Comparison of ENCODE assay signal across 13 cellular contexts in the genomic region with DNA sequence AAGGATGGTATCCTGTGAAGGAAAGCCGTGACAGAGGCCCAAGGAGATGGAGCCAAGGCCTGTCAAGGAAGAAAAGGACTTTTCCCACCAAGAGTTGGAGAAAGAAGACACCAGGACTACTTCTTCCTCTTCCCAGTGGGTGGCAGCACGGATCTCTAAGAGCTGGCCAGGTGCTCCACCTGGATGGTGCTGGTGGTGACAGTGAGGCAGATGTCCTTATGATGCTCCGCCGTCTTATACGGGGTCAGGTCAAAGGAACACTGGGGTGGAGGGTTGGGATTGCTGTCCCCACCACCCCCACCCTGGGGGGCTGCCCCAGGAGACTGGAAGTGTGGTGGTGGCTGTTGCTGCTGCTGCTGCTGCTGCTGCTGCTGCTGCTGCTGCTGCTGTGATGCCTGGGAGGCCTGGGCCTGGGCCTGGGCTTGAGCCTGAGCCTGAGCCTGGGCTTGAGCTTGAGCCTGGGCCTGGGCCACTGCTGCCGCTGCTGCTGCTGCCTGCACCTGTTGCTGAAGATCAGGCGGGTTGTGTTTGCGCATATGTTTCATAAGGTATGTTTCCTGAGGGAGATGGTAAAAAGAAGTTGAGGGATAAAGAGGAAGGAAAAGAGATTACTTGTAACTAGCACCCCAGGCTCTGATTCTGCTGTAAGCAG. TPM values are rescaled to one million over a fixed set of nuclear protein-coding genes. Genes with fewer than 3 reads are reported as not detected.
DNase-seq lines count a peak whose midpoint lies in the region; ATAC-seq and TF ChIP-seq lines count a peak whose summit lies in the region.
"Had no signal": no experiment of that assay in that cellular context is flagged by ENCODE, and none has a peak within 500 bp of the region (broad histone marks: within the 10 kb centered on the region; RNA-seq: fewer than 3 reads in every experiment).

No MANE protein-coding gene starts in this region.

- H3K9me3 ChIP-seq in Karpas-422 (ENCODE audit: low read length), result no peaks in the 10 kb centered on the region
- no peaks in the 10 kb centered on the region for H3K9me3 ChIP-seq in mammary epithelial cell (replicated peaks; ENCODE audit: insufficient read depth, low read length)
- no peaks in the 10 kb centered on the region for H3K9me3 ChIP-seq in neural cell (ENCODE audit: low read length)
- H3K9me3 ChIP-seq: upper lobe of left lung had no signal

- TF ChIP-seq CTCF in mammary epithelial cell (conservative IDR thresholded peaks at IDR 0.05 in 1 of 2, IDR thresholded peaks at IDR 0.05 in 1 of 2; ENCODE audit: extremely low read depth in 1 of 2, insufficient read depth in 1 of 2, low read depth in 1 of 2, low read length in 2 of 2) (peak; percentile 25 to 41), neural cell (IDR thresholded peaks at IDR 0.05; ENCODE audit: poor library complexity, severe bottlenecking) (peak; percentile 54)

- H3K9me2 ChIP-seq in Karpas-422 (replicated peaks; ENCODE audit: insufficient read depth, low read length) (no peaks in the 10 kb centered on the region), neural cell (ENCODE audit: insufficient read depth, low read length) (no peaks in the 10 kb centered on the region)

- dilution Hi-C loops in mammary epithelial cell (cut with HindIII; ENCODE audit: low sequenced_read_pairs), result loop anchor here (5.0 kb wide), 2 partner anchors 40 to 130 kb away; no protein-coding TSS in a partner anchor

- H3K79me2 ChIP-seq in Karpas-422 (ENCODE audit: low read length) (peaks cover 2% of the 10 kb centered on the region), mammary epithelial cell (ENCODE audit: insufficient read depth, low read length) (peaks cover 3% of the 10 kb centered on the region), neural cell (replicated peaks; ENCODE audit: insufficient read depth, low read length) (peaks cover 2% of the 10 kb centered on the region)

- H3K27me3 ChIP-seq in Karpas-422 (ENCODE audit: low read length) (no peaks in the 10 kb centered on the region), mammary epithelial cell (ENCODE audit: insufficient read depth, low read length) (no peaks in the 10 kb centered on the region), neural cell (ENCODE audit: insufficient read depth, low read depth, low read length) (no peaks in the 10 kb centered on the region)
- H3K27me3 ChIP-seq: upper lobe of left lung had no signal

- H3K4me2 ChIP-seq in Karpas-422 (ENCODE audit: low read depth, low read length, poor library complexity, severe bottlenecking) (no peak overlapping the region), mammary epithelial cell (ENCODE audit: insufficient read depth, low read depth, low read length) (no peak overlapping the region), neural cell (ENCODE audit: low read length) (no peak overlapping the region)

- H4K20me1 ChIP-seq in Karpas-422 (ENCODE audit: insufficient read depth, low read depth, low read length) (no peaks in the 10 kb centered on the region), mammary epithelial cell (ENCODE audit: insufficient read depth, low read length) (no peaks in the 10 kb centered on the region), neural cell (ENCODE audit: insufficient read depth) (no peaks in the 10 kb centered on the region)

- no peaks in the 10 kb centered on the region for H3F3A ChIP-seq in neural cell (ENCODE audit: insufficient read depth, low read length, poor library complexity, severe bottlenecking)

- ATAC-seq in HG03565 (IDR thresholded peaks at IDR 0.05; ENCODE audit: unreplicated experiment), result no peak
- no peak for ATAC-seq in GM18511 (IDR thresholded peaks at IDR 0.05; ENCODE audit: unreplicated experiment)

- no TSS peak for BruUV-seq in mammary epithelial cell (replicated peaks; lab: Mats Ljungman, UMichigan)

- H3K36me3 ChIP-seq in Karpas-422 (ENCODE audit: insufficient read depth, low read length) (peaks cover 45% of the 10 kb centered on the region), mammary epithelial cell (ENCODE audit: insufficient read depth, low read length) (peaks cover 36% of the 10 kb centered on the region), neural cell (ENCODE audit: insufficient read depth, low read length) (peaks cover 9% of the 10 kb centered on the region)

- H3K9ac ChIP-seq in Karpas-422 (ENCODE audit: low read length) (no peak overlapping the region), mammary epithelial cell (ENCODE audit: insufficient read depth, low read length) (no peak overlapping the region), neural cell (ENCODE audit: low read length) (no peak overlapping the region)

- TF ChIP-seq RAD21 in neural cell (conservative IDR thresholded peaks at IDR 0.05), result peak; percentile 35

- no peak for TF ChIP-seq EP300 in neural cell (conservative IDR thresholded peaks at IDR 0.05; ENCODE audit: poor library complexity, severe bottlenecking)

- H3K27ac ChIP-seq in Karpas-422 (ENCODE audit: low read length), result no peak overlapping the region
- H3K27ac ChIP-seq in mammary epithelial cell (ENCODE audit: insufficient read depth, low read depth, low read length), result no peak overlapping the region
- H3K27ac ChIP-seq in neural cell (ENCODE audit: low read length), result no peak overlapping the region
- H3K27ac ChIP-seq: upper lobe of left lung had no signal

- peak; percentile 45 for DNase-seq in NCI-H146 (lab: John Stamatoyannopoulos, UW)
- no peak for DNase-seq in NCI-H146 treated with DMSO at 0.1 percent for 48 hours (lab: John Stamatoyannopoulos, UW; ENCODE audit: unreplicated experiment)
- DNase-seq in Karpas-422, result peak; percentile 52
- no peak for DNase-seq in mammary epithelial cell
- DNase-seq in putamen (ENCODE audit: low spot score), result no peak
- DNase-seq: activated CD4-positive, CD25-positive, alpha-beta regulatory T cell; activated naive CD4-positive, alpha-beta T cell treated with anti-CD3 and anti-CD28 coated beads, Interleukin-2, amount 50 U/mL, for 16 hours had no signal

- H2AFZ ChIP-seq in Karpas-422 (ENCODE audit: low read length), result no peak overlapping the region
- H2AFZ ChIP-seq in mammary epithelial cell (ENCODE audit: low read depth, low read length), result no peak overlapping the region
- H2AFZ ChIP-seq in neural cell (ENCODE audit: low read depth, low read length), result no peak overlapping the region

- H3K4me1 ChIP-seq in Karpas-422 (ENCODE audit: low read length), result peaks cover 4% of the 10 kb centered on the region
- H3K4me1 ChIP-seq in mammary epithelial cell (ENCODE audit: insufficient read depth, low read length), result no peaks in the 10 kb centered on the region

- CTCF ChIA-PET in mammary epithelial cell (lab: Charles Lee; ENCODE audit: low non-redundant PET), result no interaction called here

- in situ Hi-C loops in mammary epithelial cell (cut with MboI; ENCODE audit: low sequenced_read_pairs in 2 of 2), result no loop called here

- H3K4me3 ChIP-seq in Karpas-422 (ENCODE audit: low read length), result no peak overlapping the region
- H3K4me3 ChIP-seq in mammary epithelial cell (replicated peaks in 1 of 3; ENCODE audit: insufficient read depth in 1 of 3, low read depth in 2 of 3, low read length in 3 of 3), result no peak overlapping the region
- H3K4me3 ChIP-seq in neural cell (ENCODE audit: low read length), result no peak overlapping the region
- H3K4me3 ChIP-seq: upper lobe of left lung had no signal

- intact Hi-C loops in mammary epithelial cell (cut with micrococcal nuclease), result loop anchor here (10.0 kb wide), 1 partner anchor 57 kb away; the partner anchor contains the start of gene COPS7A

- WGBS in mammary epithelial cell (ENCODE audit: low coverage, missing lambda C conversion rate), result 68% methylated on average over 5 of the region's 8 CpGs

TF ChIP-seq in neural cell, 6 proteins besides CTCF, POLR2A, EP300 and RAD21:
- TF ChIP-seq TAF1 (IDR thresholded peaks at IDR 0.05; ENCODE audit: low read depth) (no peak), SMC3 (conservative IDR thresholded peaks at IDR 0.05; ENCODE audit: poor library complexity) (peak; percentile 52), POLR2AphosphoS5 (IDR thresholded peaks at IDR 0.05) (no peak), EZH2 (IDR thresholded peaks at IDR 0.05; ENCODE audit: borderline replicate concordance, insufficient read depth, low read length, poor library complexity, severe bottlenecking) (no peak)

RNA-seq across cellular contexts. Expression of gene ING4, which starts 4.8 kb away (rescaled TPM):
- total RNA-seq in Karpas-422 (2014; rRNA removed; shearing (Covaris generic); ENCODE audit: low replicate concordance), result 40.1 and 52.9 TPM in 2 replicates
- 10 to 100 TPM; 14.8 to 34.8 TPM for total RNA-seq in mammary epithelial cell
- polyA plus RNA-seq in mammary epithelial cell (20.3 TPM), neural cell (522 and 540 TPM in 2 replicates)
- polyA minus RNA-seq in mammary epithelial cell (40.3 TPM), neural cell (128 and 145 TPM in 2 replicates)

RNA-seq across cellular contexts. Expression of gene ACRBP, which starts 20.5 kb away (rescaled TPM):
- total RNA-seq in Karpas-422 (2014; rRNA removed; shearing (Covaris generic); ENCODE audit: low replicate concordance), result 2.2 and 4.2 TPM in 2 replicates
- total RNA-seq in mammary epithelial cell, result not detected
- polyA plus RNA-seq in mammary epithelial cell (not detected), neural cell (1.6 and 4.7 TPM in 2 replicates)
- polyA minus RNA-seq in mammary epithelial cell (not detected), neural cell (1.7 and 2.0 TPM in 2 replicates)

RNA-seq across cellular contexts. Expression of gene ZNF384, which starts 21.5 kb away (rescaled TPM):
- total RNA-seq in Karpas-422 (2014; rRNA removed; shearing (Covaris generic); ENCODE audit: low replicate concordance), result 35.5 and 39.2 TPM in 2 replicates
- 10 to 100 TPM; 12.8 to 45.0 TPM for total RNA-seq in mammary epithelial cell
- polyA plus RNA-seq in mammary epithelial cell, result 40.9 TPM
- 20.6 TPM for polyA minus RNA-seq in mammary epithelial cell
- 25.8 and 30.2 TPM in 2 replicates for polyA plus RNA-seq in neural cell
- 28.7 and 29.7 TPM in 2 replicates for polyA minus RNA-seq in neural cell

RNA-seq across cellular contexts. Expression of gene LPAR5, which starts 31.9 kb away (rescaled TPM):
- total RNA-seq in Karpas-422 (2014; rRNA removed; shearing (Covaris generic); ENCODE audit: low replicate concordance), result 10.3 and 14.6 TPM in 2 replicates
- under 1 TPM in 1 of 2 donors, not detected in 1; 0.14 TPM for total RNA-seq in mammary epithelial cell
- polyA plus RNA-seq in mammary epithelial cell (0.12 TPM), neural cell (0.48 TPM in 1 of 2 replicates, not detected in the other)
- polyA minus RNA-seq in mammary epithelial cell (not detected), neural cell (0.49 TPM in 1 of 2 replicates, not detected in the other)
- polyA plus RNA-seq: AG04450 had no signal

RNA-seq across cellular contexts. Expression of gene PIANP, which starts 32.9 kb away (rescaled TPM):
- total RNA-seq in Karpas-422 (2014; rRNA removed; shearing (Covaris generic); ENCODE audit: low replicate concordance), result not detected in 2 replicates
- total RNA-seq in mammary epithelial cell, result not detected
- polyA plus RNA-seq in mammary epithelial cell, result not detected
- polyA minus RNA-seq in mammary epithelial cell, result not detected
- 2.1 and 4.4 TPM in 2 replicates for polyA plus RNA-seq in neural cell
- polyA minus RNA-seq in neural cell, result 3.5 and 3.9 TPM in 2 replicates
- total RNA-seq: omental fat pad had no signal

Comparison
In these comparisons a context has a peak if more than half of its experiments do, and no peak if none do; other contexts are left out.
1. DNase-seq: peak in NCI-H146 (single experiment) and Karpas-422 (single experiment); none in NCI-H146 treated with DMSO at 0.1 percent for 48 hours (single experiment), mammary epithelial cell (single experiment) and putamen (single experiment).